14 cellular contexts compared by ENCODE assay signal in genomic region chr4:10111067-10111801, GRCh38. TPM values are rescaled to one million over a fixed set of nuclear protein-coding genes. Genes with fewer than 3 reads are reported as not detected.
DNase-seq lines count a peak whose midpoint lies in the region; ATAC-seq, FAIRE-seq and TF ChIP-seq lines count a peak whose summit lies in the region.
"Had no signal": no experiment of that assay in that cellular context is flagged by ENCODE, and none has a peak within 500 bp of the region (broad histone marks: within the 10 kb centered on the region; RNA-seq: fewer than 3 reads in every experiment).

No MANE protein-coding gene starts in this region.

- H3K4me3 Mint-ChIP-seq in activated CD4-positive, alpha-beta T cell treated with anti-CD3 and anti-CD28 coated beads for 36 hours, result peak overlapping the region; percentile 6
- H3K4me3 Mint-ChIP-seq in activated CD4-positive, alpha-beta memory T cell treated with anti-CD3 and anti-CD28 coated beads for 36 hours, result no peak overlapping the region

- CTCF ChIA-PET in activated CD4-positive, alpha-beta T cell treated with anti-CD3 and anti-CD28 coated beads for 36 hours (lab: Charles Lee), result no interaction called here
- CTCF ChIA-PET in activated CD4-positive, alpha-beta memory T cell treated with anti-CD3 and anti-CD28 coated beads for 36 hours (lab: Charles Lee), result no interaction called here
- CTCF ChIA-PET in H1 (lab: Charles Lee; ENCODE audit: partially characterized antibody), result interaction anchor here (1.2 to 2.2 kb wide), 3 partner anchors 8 to 23 kb away, joined by 3 to 10 read pairs (median 3); no protein-coding TSS in a partner anchor

- H3K14ac ChIP-seq in H1 (ENCODE audit: insufficient read length), result no peak overlapping the region

- peaks cover 88% of the 10 kb centered on the region for H3K4me1 Mint-ChIP-seq in activated CD4-positive, alpha-beta T cell treated with anti-CD3 and anti-CD28 coated beads for 36 hours
- peaks cover 91% of the 10 kb centered on the region for H3K4me1 Mint-ChIP-seq in activated CD4-positive, alpha-beta memory T cell treated with anti-CD3 and anti-CD28 coated beads for 36 hours (ENCODE audit: low read depth)

- POLR2A ChIA-PET in activated CD4-positive, alpha-beta T cell treated with anti-CD3 and anti-CD28 coated beads for 36 hours (lab: Charles Lee), result no interaction called here
- POLR2A ChIA-PET in activated CD4-positive, alpha-beta memory T cell treated with anti-CD3 and anti-CD28 coated beads for 36 hours (lab: Charles Lee), result interaction anchor here (1.2 to 1.7 kb wide), 2 partner anchors 12 to 15 kb away, joined by 4 read pairs; no protein-coding TSS in a partner anchor
- POLR2A ChIA-PET in H1 (lab: Charles Lee; ENCODE audit: partially characterized antibody), result interaction anchor here (1.0 to 13.7 kb wide), 11 partner anchors 7 to 77 kb away, joined by 3 to 197 read pairs (median 5); partner anchors contain the start of gene WDR1

- H3K79me2 ChIP-seq in H1 (ENCODE audit: control insufficient read depth in 1 of 2, insufficient read depth in 2 of 2, low read length in 2 of 2), result peaks cover 57 to 98% of the 10 kb centered on the region in 2 experiments

- H2BK120ac ChIP-seq in H1 (replicated peaks; ENCODE audit: low read depth, low read length), result no peak overlapping the region

- WGBS in H1 (ENCODE audit: extremely low coverage in 1 of 2, insufficient coverage in 1 of 2, insufficient read length in 1 of 2, insufficient replicate concordance in 2 of 2, low coverage in 1 of 2, low lambda C conversion rate in 2 of 2, missing lambda C conversion rate in 1 of 2), 2 experiments, result 70% methylated on average over 13 of the region's 13 CpGs; no CpG with 5 or more reads in 1 of the 2 experiments
- WGBS in sigmoid colon, 2 donors, result 89% methylated on average over 13 of the region's 13 CpGs

- H2BK20ac ChIP-seq in H1 (ENCODE audit: low read length), result no peak overlapping the region

- peak overlapping the region; percentile 54; the same call in 1 of the 2 replicates for H2BK5ac ChIP-seq in H1 (ENCODE audit: low read depth, low read length)

- no peaks in the 10 kb centered on the region for H3K27me3 Mint-ChIP-seq in activated CD4-positive, alpha-beta T cell treated with anti-CD3 and anti-CD28 coated beads for 36 hours
- H3K27me3 Mint-ChIP-seq in activated CD4-positive, alpha-beta memory T cell treated with anti-CD3 and anti-CD28 coated beads for 36 hours, result no peaks in the 10 kb centered on the region
- H3K27me3 Mint-ChIP-seq: type B pancreatic cell had no signal

- H2AFZ ChIP-seq in H1 (ENCODE audit: low read length), result no peak overlapping the region

- H3K9ac ChIP-seq in H1 (replicated peaks in 1 of 4; ENCODE audit: extremely low read depth in 1 of 4, low read depth in 3 of 4, low read length in 3 of 4), result no peak overlapping the region; a peak in 1 of 7 replicates

- ATAC-seq in activated CD4-positive, alpha-beta T cell treated with anti-CD3 and anti-CD28 coated beads for 36 hours, result no peak
- ATAC-seq: A549 had no signal

- peak overlapping the region; percentile 26 to 50; a peak in 3 of 4 replicates for H3K4me2 ChIP-seq in H1 (ENCODE audit: insufficient read depth in 1 of 2, low read depth in 2 of 2, low read length in 2 of 2)
- H3K4me2 ChIP-seq: A549 had no signal

- no peak for TF ChIP-seq CTCF in H1 (IDR thresholded peaks at IDR 0.05; ENCODE audit: control extremely low read depth in 1 of 3, insufficient read depth in 1 of 3, low read depth in 1 of 3, low read length in 3 of 3)
- TF ChIP-seq CTCF in sigmoid colon (IDR thresholded peaks at IDR 0.05), result no peak

- H4K5ac ChIP-seq in H1 (ENCODE audit: insufficient read length, low read depth, low read length), result no peak overlapping the region

- H3K36me3 ChIP-seq in H1 (ENCODE audit: control insufficient read depth in 2 of 4, insufficient read depth in 4 of 4, low read length in 3 of 4) (peaks cover 23 to 79% (median 50%) of the 10 kb centered on the region in 4 experiments), sigmoid colon (peaks cover 13 to 62% (median 40%) of the 10 kb centered on the region in 4 donors)

- H3K36me3 Mint-ChIP-seq in activated CD4-positive, alpha-beta T cell treated with anti-CD3 and anti-CD28 coated beads for 36 hours (ENCODE audit: low read depth), result peaks cover 87% of the 10 kb centered on the region
- peaks cover 72% of the 10 kb centered on the region for H3K36me3 Mint-ChIP-seq in activated CD4-positive, alpha-beta memory T cell treated with anti-CD3 and anti-CD28 coated beads for 36 hours

- H3K27me3 ChIP-seq in H1 (replicated peaks in 1 of 4; ENCODE audit: control insufficient read depth in 3 of 4, extremely low read depth in 1 of 4, insufficient read depth in 3 of 4, low read length in 3 of 4), result no peaks in the 10 kb centered on the region
- H3K27me3 ChIP-seq in sigmoid colon, result no peaks in the 10 kb centered on the region

- TF ChIP-seq EP300 in H1 (IDR thresholded peaks at IDR 0.05; ENCODE audit: borderline replicate concordance in 1 of 2, low read depth in 2 of 2, low read length in 2 of 2) (peak in 1 of 2 experiments; percentile 72; a peak in 1 of 3 replicates), sigmoid colon (IDR thresholded peaks at IDR 0.05) (no peak)

- no peak overlapping the region for H3K4ac ChIP-seq in H1 (replicated peaks; ENCODE audit: insufficient read length, low read depth, low read length)

- DNase-seq in activated CD4-positive, alpha-beta T cell treated with anti-CD3 and anti-CD28 coated beads for 36 hours, result no peak
- DNase-seq in activated CD4-positive, alpha-beta T cell treated with anti-CD3 and anti-CD28 coated beads for 1 hour, result no peak
- no peak for DNase-seq in activated CD4-positive, alpha-beta memory T cell treated with anti-CD3 and anti-CD28 coated beads for 36 hours
- peak in 1 of 2 experiments; percentile 51 for DNase-seq in H1 (ENCODE audit: low read depth in 1 of 2, low spot score in 2 of 2)
- no peak for DNase-seq in sigmoid colon
- no peak for DNase-seq in COLO668 (lab: John Stamatoyannopoulos, UW; ENCODE audit: unreplicated experiment)
- no peak for DNase-seq in AG08395 (ENCODE audit: low spot score)
- DNase-seq in cerebellar cortex (ENCODE audit: low spot score), result no peak
- DNase-seq: NCI-H1694, SHP77 treated with DMSO at 0.1 percent for 48 hours had no signal

- H4K8ac ChIP-seq in H1 (ENCODE audit: extremely low read depth, insufficient read depth, low read length), result no peak overlapping the region

- H3K9me3 ChIP-seq in H1 (ENCODE audit: insufficient read depth in 2 of 2, low read depth in 1 of 2, low read length in 1 of 2), result no peaks in the 10 kb centered on the region
- H3K9me3 ChIP-seq in sigmoid colon, result no peaks in the 10 kb centered on the region
- H3K9me3 ChIP-seq: A549, HAP-1 had no signal

- peaks cover 2% of the 10 kb centered on the region; the same call in 1 of the 2 replicates for H3K23me2 ChIP-seq in H1 (ENCODE audit: low read depth, low read length)

- peak overlapping the region; percentile 83 for H3K18ac ChIP-seq in H1 (ENCODE audit: extremely low read depth, low read length)

- intact Hi-C loops in activated CD4-positive, alpha-beta T cell treated with anti-CD3 and anti-CD28 coated beads for 36 hours (cut with DNase I, micrococcal nuclease), result no loop called here
- intact Hi-C loops in activated CD4-positive, alpha-beta memory T cell treated with anti-CD3 and anti-CD28 coated beads for 36 hours (cut with micrococcal nuclease), result loop anchor here (10.0 kb wide), 1 partner anchor 506 kb away; no protein-coding TSS in a partner anchor
- intact Hi-C loops in sigmoid colon (cut with DNase I), result no loop called here

- H3K56ac ChIP-seq in H1 (replicated peaks; ENCODE audit: insufficient read length, low read depth, low read length), result no peak overlapping the region

- peak overlapping the region; percentile 80 for H3K27ac Mint-ChIP-seq in activated CD4-positive, alpha-beta T cell treated with anti-CD3 and anti-CD28 coated beads for 36 hours
- H3K27ac Mint-ChIP-seq in activated CD4-positive, alpha-beta memory T cell treated with anti-CD3 and anti-CD28 coated beads for 36 hours, result peak overlapping the region; percentile 33

- no peak overlapping the region for H2BK15ac ChIP-seq in H1 (ENCODE audit: low read length)

- FAIRE-seq in H1 (lab: Jason Lieb, UNC), result no peak
- FAIRE-seq: A549, islet of Langerhans had no signal

- no peaks in the 10 kb centered on the region for H3K9me3 Mint-ChIP-seq in activated CD4-positive, alpha-beta T cell treated with anti-CD3 and anti-CD28 coated beads for 36 hours (ENCODE audit: low read depth)
- no peaks in the 10 kb centered on the region for H3K9me3 Mint-ChIP-seq in activated CD4-positive, alpha-beta memory T cell treated with anti-CD3 and anti-CD28 coated beads for 36 hours
- H3K9me3 Mint-ChIP-seq: type B pancreatic cell had no signal

- H3K27ac ChIP-seq in H1 (ENCODE audit: low read depth, low read length), result peak overlapping the region; percentile 50; the same call in 1 of the 2 replicates
- peak overlapping the region; percentile 90 to 98 (median 96) for H3K27ac ChIP-seq in sigmoid colon
- H3K27ac ChIP-seq: A549 had no signal

- peaks cover 41% of the 10 kb centered on the region for H3K79me1 ChIP-seq in H1 (ENCODE audit: low read depth, low read length)

- peaks cover 11 to 46% (median 26%) of the 10 kb centered on the region in 4 experiments for H3K4me1 ChIP-seq in H1 (replicated peaks in 1 of 4; ENCODE audit: control insufficient read depth in 3 of 4, insufficient read depth in 4 of 4, low read length in 3 of 4)
- H3K4me1 ChIP-seq in sigmoid colon, result peaks cover 0 to 96% (median 92%) of the 10 kb centered on the region in 4 donors

- H4K91ac ChIP-seq in H1 (replicated peaks; ENCODE audit: insufficient read length, low read length), result peak overlapping the region; percentile 25

- peak overlapping the region in 1 of 4 experiments; percentile 35; a peak in 3 of 8 replicates for H3K4me3 ChIP-seq in H1 (ENCODE audit: extremely low read depth in 1 of 4, insufficient read depth in 2 of 4, low read depth in 3 of 4, low read length in 4 of 4)
- no peak overlapping the region for H3K4me3 ChIP-seq in sigmoid colon
- H3K4me3 ChIP-seq: A549, HAP-1 had no signal

- H4K20me1 ChIP-seq in H1 (replicated peaks in 1 of 2; ENCODE audit: control insufficient read depth in 1 of 2, insufficient read depth in 2 of 2, low read length in 2 of 2), result peaks cover 43 to 55% of the 10 kb centered on the region in 2 experiments

- TF ChIP-seq RAD21 in H1 (IDR thresholded peaks at IDR 0.05 in 1 of 2, conservative IDR thresholded peaks at IDR 0.05 in 1 of 2; ENCODE audit: low read depth in 2 of 2, low read length in 2 of 2), result no peak

- H2AK5ac ChIP-seq in H1 (ENCODE audit: low read depth, low read length), result no peak overlapping the region

- no peak overlapping the region for H3K23ac ChIP-seq in H1 (ENCODE audit: insufficient read length)

- peak overlapping the region; percentile 35; the same call in 1 of the 2 replicates for H2BK12ac ChIP-seq in H1 (ENCODE audit: low read depth, low read length)

- peak in 1 of 2 experiments; percentile 95; a peak in 2 of 3 replicates for TF ChIP-seq POLR2A in H1 (IDR thresholded peaks at IDR 0.05; ENCODE audit: control extremely low read depth in 1 of 2, low read depth in 2 of 2, low read length in 2 of 2)
- no peak for TF ChIP-seq POLR2A in sigmoid colon (IDR thresholded peaks at IDR 0.05)

RNA-seq across cellular contexts. Expression of gene WDR1, which starts 5.4 kb away (rescaled TPM):
- total RNA-seq in activated CD4-positive, alpha-beta T cell treated with anti-CD3 and anti-CD28 coated beads for 36 hours, result 100 to 1,000 TPM; 308 to 354 TPM
- 100 to 1,000 TPM; 351 to 353 TPM for total RNA-seq in activated CD4-positive, alpha-beta memory T cell treated with anti-CD3 and anti-CD28 coated beads for 36 hours
- 315 and 339 TPM in 2 replicates for total RNA-seq in H1 (2021; fragmentation: NEBNext Ultra II Directional; extraction: Animal tissue kit (Norgen Biotek cat#: 25700))
- polyA plus RNA-seq in H1 (2011; rRNA removed) (377 and 432 TPM in 2 replicates), sigmoid colon (100 to 1,000 TPM; 200 to 267 (median 247) TPM)
- 375 TPM for polyA plus RNA-seq in H1 (2011; cell fraction: cytosol; rRNA removed)
- polyA plus RNA-seq in H1 (2011; cell fraction: nucleus; rRNA removed), result 381 TPM
- 213 to 348 TPM (median 304 TPM) in 4 replicates for polyA plus RNA-seq in H1 (2012, experiment 1 of 2)
- 195 TPM for polyA plus RNA-seq in H1 (2012, experiment 2 of 2)
- polyA plus RNA-seq in H1 (2013, experiment 1 of 2), result 135 TPM
- 138 TPM for polyA plus RNA-seq in H1 (2013, experiment 2 of 2)
- 264 and 269 TPM in 2 replicates for polyA minus RNA-seq in H1 (2011; rRNA and poly(A)+ RNA removed)
- polyA minus RNA-seq in H1 (2011; cell fraction: cytosol; rRNA and poly(A)+ RNA removed), result 174 TPM
- 135 TPM for polyA minus RNA-seq in H1 (2011; cell fraction: nucleus; rRNA and poly(A)+ RNA removed)
- 100 to 1,000 TPM; 171 to 267 (median 238) TPM for total RNA-seq in sigmoid colon
